ENCODE assay signal across 10 cellular contexts in the genomic region with DNA sequence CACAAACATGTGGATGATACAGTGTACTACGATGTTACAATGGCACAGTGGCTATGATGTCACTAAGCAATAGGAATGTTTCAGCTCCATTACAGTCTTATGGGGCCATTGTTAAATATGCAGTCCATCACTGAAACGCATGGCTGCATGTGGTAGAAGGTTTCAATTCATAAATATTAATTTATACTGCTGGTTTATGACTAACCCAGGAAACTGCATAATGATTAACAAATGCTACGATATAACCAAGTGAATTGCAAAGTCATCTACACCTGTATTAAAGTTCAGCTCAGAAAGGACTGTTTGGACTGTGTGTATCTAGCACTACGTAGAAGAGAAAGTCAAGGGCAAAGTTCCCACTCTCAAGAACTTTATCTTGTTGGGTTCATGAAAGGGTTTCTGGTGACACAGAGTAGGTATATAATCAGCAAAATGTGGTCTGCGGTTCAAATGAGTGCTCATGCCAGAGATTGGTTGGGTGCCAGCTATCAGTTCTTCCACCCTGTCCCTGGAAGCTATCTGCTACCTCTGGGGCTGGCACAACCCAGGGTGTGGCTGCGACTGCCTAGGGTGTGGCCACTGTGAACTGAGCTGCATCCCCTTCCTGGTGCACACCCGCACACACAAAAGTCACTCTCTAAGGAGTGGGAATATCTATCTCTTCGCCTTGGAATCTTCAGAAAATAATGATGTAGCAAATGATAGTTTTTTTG. TPM values are rescaled to one million over a fixed set of nuclear protein-coding genes. Genes with fewer than 3 reads are reported as not detected.
A peak's percentile ranks its signal among the peaks of the same experiment; 100 is the strongest.
DNase-seq lines count a peak whose midpoint lies in the region; ATAC-seq and TF ChIP-seq lines count a peak whose summit lies in the region.
"Had no signal": no experiment of that assay in that cellular context is flagged by ENCODE, and none has a peak within 500 bp of the region (broad histone marks: within the 10 kb centered on the region; RNA-seq: fewer than 3 reads in every experiment).

No MANE protein-coding gene starts in this region.

- TF ChIP-seq POLR2A in Peyer's patch (IDR thresholded peaks at IDR 0.05) (peak; percentile 50 to 73), esophagus squamous epithelium (IDR thresholded peaks at IDR 0.05) (no peak)

- peak; percentile 48 for ATAC-seq in GM19467 (IDR thresholded peaks at IDR 0.05; ENCODE audit: unreplicated experiment)
- ATAC-seq in left ventricle myocardium superior, result peak; percentile 72
- ATAC-seq in GM18502 (IDR thresholded peaks at IDR 0.05; ENCODE audit: poor library complexity, unreplicated experiment), result no peak

- no peaks in the 10 kb centered on the region for H3K9me3 ChIP-seq in Peyer's patch
- H3K9me3 ChIP-seq in esophagus squamous epithelium, result no peaks in the 10 kb centered on the region

- H3K4me3 ChIP-seq in Peyer's patch, result peak overlapping the region in 1 of 4 donors; percentile 20
- no peak overlapping the region for H3K4me3 ChIP-seq in esophagus squamous epithelium

- H3K27ac ChIP-seq in Peyer's patch, result peak overlapping the region in 3 of 4 donors; percentile 62 to 89 (median 79)
- peak overlapping the region in 1 of 4 donors; percentile 5 for H3K27ac ChIP-seq in esophagus squamous epithelium
- H3K27ac ChIP-seq: RWPE1 had no signal

- H3K36me3 ChIP-seq in Peyer's patch (peaks cover 0 to 12% (median 0%) of the 10 kb centered on the region in 3 donors), esophagus squamous epithelium (peaks cover 0 to 22% (median under 1%) of the 10 kb centered on the region in 3 donors)

- intact Hi-C loops in left ventricle myocardium superior (cut with micrococcal nuclease), result no loop called here
- intact Hi-C loops in esophagus squamous epithelium (cut with DNase I), result no loop called here

- peak; percentile 97 for DNase-seq in CMK (ENCODE audit: low read depth)
- peak in 2 of 3 donors; percentile 86 to 92 for DNase-seq in Peyer's patch
- peak; percentile 38 for DNase-seq in left ventricle myocardium superior
- DNase-seq in esophagus squamous epithelium (lab: John Stamatoyannopoulos, UW), result no peak
- DNase-seq in GF-D8 (lab: John Stamatoyannopoulos, UW), result no peak
- DNase-seq in NCI-H446 treated with DMSO at 0.1 percent for 48 hours (lab: John Stamatoyannopoulos, UW), result no peak
- DNase-seq: stimulated activated CD4-positive, alpha-beta T cell treated with anti-CD3 and anti-CD28 coated beads, Interleukin-1b, Interleukin-23, amount 100 ng/mL, for 48 hours had no signal

- TF ChIP-seq CTCF in Peyer's patch (IDR thresholded peaks at IDR 0.05) (peak in 1 of 6 experiments; percentile 5), esophagus squamous epithelium (IDR thresholded peaks at IDR 0.05) (no peak)

- H3K4me1 ChIP-seq in Peyer's patch (peaks cover 0 to 30% (median 5%) of the 10 kb centered on the region in 4 donors), esophagus squamous epithelium (peaks cover 0 to 64% (median 13%) of the 10 kb centered on the region in 3 donors)

- H3K27me3 ChIP-seq in Peyer's patch (no peaks in the 10 kb centered on the region), esophagus squamous epithelium (no peaks in the 10 kb centered on the region)

- WGBS in esophagus squamous epithelium, 2 donors, result 49 to 61% methylated on average over 8 of the region's 8 CpGs

RNA-seq across cellular contexts. Expression of a gene that starts 14.8 kb away (rescaled TPM):
- total RNA-seq in Peyer's patch, result 100 to 1,000 TPM in 3 of 4 donors, 10 to 100 TPM in 1; 47.0 to 513 (median 407) TPM
- 648 TPM for total RNA-seq in left ventricle myocardium superior
- 100 to 1,000 TPM in 1 of 4 donors, 10 to 100 TPM in 3; 64.7 to 103 (median 82.9) TPM for total RNA-seq in esophagus squamous epithelium

RNA-seq across cellular contexts. Expression of a gene that starts 52.6 kb away (rescaled TPM):
- total RNA-seq in Peyer's patch (100 to 1,000 TPM in 1 of 4 donors, 10 to 100 TPM in 3; 54.5 to 104 (median 74.0) TPM), left ventricle myocardium superior (56.3 TPM), esophagus squamous epithelium (100 to 1,000 TPM; 120 to 198 (median 158) TPM)

Comparison
In these comparisons a context has a peak if more than half of its experiments do, and no peak if none do; other contexts are left out.
1. DNase-seq: peak in CMK (single experiment), Peyer's patch (2 of 3) and left ventricle myocardium superior (single experiment); none in esophagus squamous epithelium (single experiment), GF-D8 (single experiment) and NCI-H446 treated with DMSO at 0.1 percent for 48 hours (single experiment).
2. POLR2A ChIP-seq: peak in Peyer's patch (2 of 2); none in esophagus squamous epithelium (0 of 4).